Comparison of ENCODE assay signal across 13 cellular contexts in genomic region chr1:81703736-81704463, GRCh38.
DNase-seq lines count a peak whose midpoint lies in the region; ATAC-seq, FAIRE-seq and TF ChIP-seq lines count a peak whose summit lies in the region.
"Had no signal": no experiment of that assay in that cellular context is flagged by ENCODE, and none has a peak within 500 bp of the region (broad histone marks: within the 10 kb centered on the region; RNA-seq: fewer than 3 reads in every experiment).

No MANE protein-coding gene starts in this region.

- H3K27ac ChIP-seq in HUES48 (ENCODE audit: low read depth, low read length) (no peak overlapping the region), keratinocyte (ENCODE audit: control insufficient read depth, insufficient read depth, low read length) (peak overlapping the region; percentile 62), aorta (ENCODE audit: low read depth in 1 of 2, low read length in 2 of 2) (no peak overlapping the region), dorsolateral prefrontal cortex (no peak overlapping the region)
- H3K27ac ChIP-seq: left lung had no signal

- H3K4me1 ChIP-seq in HUES48 (ENCODE audit: control insufficient read depth, insufficient read depth, low read length), result peaks cover 35% of the 10 kb centered on the region
- peaks cover 50% of the 10 kb centered on the region for H3K4me1 ChIP-seq in keratinocyte (ENCODE audit: control insufficient read depth, extremely low read depth, insufficient read depth, low read length)
- H3K4me1 ChIP-seq in aorta (ENCODE audit: control insufficient read depth in 1 of 2, insufficient read depth in 2 of 2, low read length in 2 of 2), result no peaks in the 10 kb centered on the region

- dilution Hi-C loops in keratinocyte (cut with MboI; ENCODE audit: extremely low pct_ligation_motif_present, low sequenced_read_pairs), result no loop called here

- H3K9me3 ChIP-seq in HUES48 (ENCODE audit: control insufficient read depth, insufficient read depth, low read length), result no peaks in the 10 kb centered on the region
- no peaks in the 10 kb centered on the region for H3K9me3 ChIP-seq in keratinocyte (ENCODE audit: control insufficient read depth, low read depth, low read length)
- H3K9me3 ChIP-seq in aorta (ENCODE audit: control insufficient read depth, low read length), result no peaks in the 10 kb centered on the region
- H3K9me3 ChIP-seq: Caco-2, left lung had no signal

- no peaks in the 10 kb centered on the region for H3K36me3 ChIP-seq in HUES48 (ENCODE audit: control insufficient read depth, insufficient read depth, low read length)
- no peaks in the 10 kb centered on the region for H3K36me3 ChIP-seq in keratinocyte (ENCODE audit: control insufficient read depth in 2 of 2, extremely low read depth in 1 of 2, insufficient read depth in 2 of 2, low read length in 2 of 2)
- H3K36me3 ChIP-seq in aorta (ENCODE audit: control insufficient read depth in 1 of 2, insufficient read depth in 2 of 2, low read length in 1 of 2), result no peaks in the 10 kb centered on the region
- H3K36me3 ChIP-seq: left lung had no signal

- no peak overlapping the region for H3K27ac Mint-ChIP-seq in activated naive CD4-positive, alpha-beta T cell treated with anti-CD3 and anti-CD28 coated beads for 36 hours

- H2AFZ ChIP-seq in keratinocyte (ENCODE audit: control insufficient read depth, low read length), result no peak overlapping the region

- H3K4me3 ChIP-seq in HUES48 (ENCODE audit: low read depth, low read length), result peak overlapping the region; percentile 17; the same call in 1 of the 2 replicates
- no peak overlapping the region for H3K4me3 ChIP-seq in cardiac fibroblast (replicated peaks in 1 of 2; ENCODE audit: low read depth in 2 of 2, low read length in 2 of 2)
- H3K4me3 ChIP-seq in keratinocyte (ENCODE audit: control insufficient read depth in 2 of 3, extremely low read depth in 1 of 3, insufficient read depth in 2 of 3, low read depth in 1 of 3, low read length in 3 of 3), result no peak overlapping the region
- no peak overlapping the region for H3K4me3 ChIP-seq in aorta (ENCODE audit: low read length in 2 of 2)
- H3K4me3 ChIP-seq in dorsolateral prefrontal cortex, result no peak overlapping the region
- H3K4me3 ChIP-seq: left lung had no signal

- no peaks in the 10 kb centered on the region for H3K79me2 ChIP-seq in keratinocyte (ENCODE audit: control insufficient read depth, insufficient read depth, low read length)

- TF ChIP-seq CTCF in cardiac fibroblast (IDR thresholded peaks at IDR 0.05; ENCODE audit: low read depth, low read length) (no peak), keratinocyte (optimal IDR thresholded peaks at IDR 0.05 in 1 of 3, IDR thresholded peaks at IDR 0.05 in 1 of 3, conservative IDR thresholded peaks at IDR 0.05 in 1 of 3; ENCODE audit: extremely low read depth in 1 of 3, insufficient read depth in 2 of 3, low read length in 3 of 3) (no peak), dorsolateral prefrontal cortex (IDR thresholded peaks at IDR 0.05 in 54 of 56, conservative IDR thresholded peaks at IDR 0.05 in 2 of 56; ENCODE audit: low read depth in 1 of 56, partially characterized antibody in 56 of 56) (no peak)

- H3K4me2 ChIP-seq in keratinocyte (ENCODE audit: control insufficient read depth, extremely low read depth, insufficient read depth, low read depth, low read length), result no peak overlapping the region

- CTCF ChIA-PET in activated naive CD4-positive, alpha-beta T cell treated with anti-CD3 and anti-CD28 coated beads for 36 hours (lab: Charles Lee), result no interaction called here

- ATAC-seq in aorta (ENCODE audit: low FRiP score), result peak; percentile 11
- ATAC-seq in HG02571 (IDR thresholded peaks at IDR 0.05; ENCODE audit: unreplicated experiment), result no peak
- ATAC-seq: left lung had no signal

- H3K9me1 ChIP-seq in keratinocyte (ENCODE audit: control insufficient read depth, extremely low read depth, insufficient read depth, low read length), result no peaks in the 10 kb centered on the region

- no peak for FAIRE-seq in keratinocyte (lab: Jason Lieb, UNC)
- FAIRE-seq: HTR-8/SVneo had no signal

- intact Hi-C loops in aorta (cut with DNase I) (no loop called here), dorsolateral prefrontal cortex (cut with DNase I) (no loop called here)
- intact Hi-C loops in activated naive CD4-positive, alpha-beta T cell treated with anti-CD3 and anti-CD28 coated beads for 36 hours (cut with micrococcal nuclease), result no loop called here

- 94 to 97% methylated on average over 5 of the region's 5 CpGs for WGBS in aorta, 2 donors

- H3K27me3 ChIP-seq in HUES48 (ENCODE audit: control insufficient read depth, insufficient read depth, low read length) (no peaks in the 10 kb centered on the region), keratinocyte (ENCODE audit: control insufficient read depth, extremely low read depth, insufficient read depth, low read length) (no peaks in the 10 kb centered on the region), aorta (ENCODE audit: control insufficient read depth in 1 of 2, insufficient read depth in 2 of 2, low read length in 1 of 2) (no peaks in the 10 kb centered on the region), dorsolateral prefrontal cortex (peaks cover 0 to 11% (median 0%) of the 10 kb centered on the region in 45 donors)
- H3K27me3 ChIP-seq: left lung had no signal

- no peak overlapping the region for H3K4me3 Mint-ChIP-seq in activated naive CD4-positive, alpha-beta T cell treated with anti-CD3 and anti-CD28 coated beads for 36 hours
- H3K4me3 Mint-ChIP-seq: nephron had no signal

- no peaks in the 10 kb centered on the region for H3K4me1 Mint-ChIP-seq in activated naive CD4-positive, alpha-beta T cell treated with anti-CD3 and anti-CD28 coated beads for 36 hours (ENCODE audit: low read depth)

- H3K9ac ChIP-seq in HUES48 (ENCODE audit: low read depth, low read length) (no peak overlapping the region), keratinocyte (ENCODE audit: control insufficient read depth, extremely low read depth, insufficient read depth, low read length) (no peak overlapping the region)

- no peaks in the 10 kb centered on the region for H3K36me3 Mint-ChIP-seq in activated naive CD4-positive, alpha-beta T cell treated with anti-CD3 and anti-CD28 coated beads for 36 hours (ENCODE audit: low read depth)

- DNase-seq in cardiac fibroblast (ENCODE audit: low read depth in 2 of 2) (peak; percentile 56 to 91), keratinocyte (ENCODE audit: low read depth, low spot score) (no peak), aorta (no peak), dorsolateral prefrontal cortex (no peak)
- DNase-seq in activated naive CD4-positive, alpha-beta T cell treated with anti-CD3 and anti-CD28 coated beads for 36 hours, result no peak
- DNase-seq: left lung, NCI-H2227 treated with DMSO at 0.1 percent for 48 hours, T-helper 9 cell had no signal

- no peaks in the 10 kb centered on the region for H4K20me1 ChIP-seq in keratinocyte (ENCODE audit: control insufficient read depth, extremely low read depth, insufficient read depth, low read length)

- H3K27me3 Mint-ChIP-seq in activated naive CD4-positive, alpha-beta T cell treated with anti-CD3 and anti-CD28 coated beads for 36 hours (ENCODE audit: low read depth), result peaks cover 2% of the 10 kb centered on the region

- H3K9me3 Mint-ChIP-seq in activated naive CD4-positive, alpha-beta T cell treated with anti-CD3 and anti-CD28 coated beads for 36 hours, result no peaks in the 10 kb centered on the region

Comparison
In these comparisons a context has a peak if more than half of its experiments do, and no peak if none do; other contexts are left out.
1. DNase-seq: peak in cardiac fibroblast (2 of 2); none in keratinocyte (single experiment), aorta (0 of 2), dorsolateral prefrontal cortex (0 of 10) and activated naive CD4-positive, alpha-beta T cell treated with anti-CD3 and anti-CD28 coated beads for 36 hours (single experiment).